8 cellular contexts compared by ENCODE assay signal in the genomic region with DNA sequence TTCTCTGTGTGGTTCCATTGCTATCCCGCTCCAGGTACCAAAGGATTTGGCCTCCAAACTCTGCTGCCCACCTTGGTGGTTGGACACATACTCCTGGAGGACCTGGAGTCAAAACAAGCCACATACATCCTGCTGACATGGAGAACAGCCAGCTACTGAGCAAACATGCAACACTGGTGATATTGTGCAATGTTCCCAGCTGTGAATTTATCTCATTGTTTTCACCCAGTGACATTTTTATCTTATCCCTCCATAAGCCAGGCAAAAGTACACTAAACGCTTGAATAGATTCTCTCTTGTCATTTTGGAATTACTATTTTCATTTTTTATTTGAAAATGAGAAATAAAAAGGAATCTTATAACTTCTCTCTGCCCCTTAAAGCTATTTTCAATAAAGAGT. TPM values are rescaled to one million over a fixed set of nuclear protein-coding genes. Genes with fewer than 3 reads are reported as not detected.
DNase-seq lines count a peak whose midpoint lies in the region; ATAC-seq and TF ChIP-seq lines count a peak whose summit lies in the region.

No MANE protein-coding gene starts in this region.

- DNase-seq in HCEC 1CT: peak; percentile 85
- peak; percentile 38 to 71 for DNase-seq in SJCRH30
- peak; percentile 70 for DNase-seq in foreskin melanocyte
- DNase-seq in CD8-positive, alpha-beta memory T cell: no peak
- DNase-seq in activated naive CD4-positive, alpha-beta T cell treated with anti-CD3 and anti-CD28 coated beads, Interleukin-2, amount 50 U/mL, for 16 hours: no peak

- H3K36me3 Mint-ChIP-seq in CD8-positive, alpha-beta memory T cell: no peaks in the 10 kb centered on the region

- H3K4me3 ChIP-seq in SJCRH30 (no peak overlapping the region), skeletal muscle tissue (ENCODE audit: low read length in 3 of 3) (no peak overlapping the region)
- no peak overlapping the region for H3K4me3 ChIP-seq in CD8-positive, alpha-beta memory T cell (ENCODE audit: low read length)

- H3K27me3 ChIP-seq in SJCRH30 (no peaks in the 10 kb centered on the region), skeletal muscle tissue (ENCODE audit: control insufficient read depth in 3 of 3, insufficient read depth in 3 of 3, low read length in 3 of 3) (no peaks in the 10 kb centered on the region)
- no peaks in the 10 kb centered on the region for H3K27me3 ChIP-seq in CD8-positive, alpha-beta memory T cell (ENCODE audit: insufficient read depth, low read length, poor library complexity, severe bottlenecking)

- no peak overlapping the region for H3K27ac Mint-ChIP-seq in CD8-positive, alpha-beta memory T cell

- H3K9me3 Mint-ChIP-seq in CD8-positive, alpha-beta memory T cell: no peaks in the 10 kb centered on the region

- H3K27me3 Mint-ChIP-seq in CD8-positive, alpha-beta memory T cell: peaks cover 0 to 3% of the 10 kb centered on the region in 2 donors

- H3K4me1 ChIP-seq in SJCRH30 (peaks cover 31% of the 10 kb centered on the region), skeletal muscle tissue (ENCODE audit: control insufficient read depth in 3 of 3, insufficient read depth in 3 of 3, low read length in 3 of 3) (peaks cover 8 to 13% (median 10%) of the 10 kb centered on the region in 3 donors)
- peaks cover 6% of the 10 kb centered on the region for H3K4me1 ChIP-seq in CD8-positive, alpha-beta memory T cell (ENCODE audit: insufficient read depth, low read length)

- H3K27ac ChIP-seq in SJCRH30 (no peak overlapping the region), skeletal muscle tissue (ENCODE audit: low read depth, low read length) (peak overlapping the region; percentile 73)
- no peak overlapping the region for H3K27ac ChIP-seq in CD8-positive, alpha-beta memory T cell (ENCODE audit: low read depth, low read length)

- no peak for ATAC-seq in GM19324 (IDR thresholded peaks at IDR 0.05; ENCODE audit: low FRiP score, unreplicated experiment)
- no peak for ATAC-seq in GM18505 (IDR thresholded peaks at IDR 0.05; ENCODE audit: unreplicated experiment)

- no peak overlapping the region for H3K9ac ChIP-seq in skeletal muscle tissue (ENCODE audit: low read depth in 1 of 3, low read length in 3 of 3)

- H3K4me3 Mint-ChIP-seq in CD8-positive, alpha-beta memory T cell: no peak overlapping the region

- peaks cover 0 to 3% (median 2%) of the 10 kb centered on the region in 3 donors for H3K4me1 Mint-ChIP-seq in CD8-positive, alpha-beta memory T cell

- TF ChIP-seq POLR2A in GM18505 (IDR thresholded peaks at IDR 0.05; ENCODE audit: borderline replicate concordance, extremely low read depth, insufficient read depth, insufficient read length): no peak

- H3K36me3 ChIP-seq in SJCRH30 (no peaks in the 10 kb centered on the region), skeletal muscle tissue (ENCODE audit: control insufficient read depth in 3 of 3, insufficient read depth in 3 of 3, low read length in 3 of 3) (no peaks in the 10 kb centered on the region)
- no peaks in the 10 kb centered on the region for H3K36me3 ChIP-seq in CD8-positive, alpha-beta memory T cell (ENCODE audit: insufficient read depth, low read length)

- H3K9me3 ChIP-seq in SJCRH30 (replicated peaks): no peaks in the 10 kb centered on the region
- no peaks in the 10 kb centered on the region for H3K9me3 ChIP-seq in skeletal muscle tissue (ENCODE audit: control insufficient read depth in 3 of 3, low read length in 3 of 3)
- no peaks in the 10 kb centered on the region for H3K9me3 ChIP-seq in CD8-positive, alpha-beta memory T cell (ENCODE audit: low read length)

- POLR2A ChIA-PET in CD8-positive, alpha-beta memory T cell (lab: Charles Lee): no interaction called here

- CTCF ChIA-PET in CD8-positive, alpha-beta memory T cell (lab: Charles Lee): no interaction called here

RNA-seq across cellular contexts. Expression of gene CTSL, which starts 11.1 kb away (rescaled TPM):
- 31.1 and 32.2 TPM in 2 replicates for total RNA-seq in SJCRH30 (2014; rRNA removed; shearing (Covaris generic))
- total RNA-seq in skeletal muscle tissue: 45.9 TPM
- 10 to 100 TPM in 1 of 2 experiments, 1 to 10 TPM in 1; 8.8 to 10.7 TPM for total RNA-seq in CD8-positive, alpha-beta memory T cell
- polyA plus RNA-seq in CD8-positive, alpha-beta memory T cell: 0.82 TPM

Comparison
In these comparisons a context has a peak if more than half of its experiments do, and no peak if none do; other contexts are left out.
1. DNase-seq: peak in HCEC 1CT (single experiment), SJCRH30 (2 of 2) and foreskin melanocyte (single experiment); none in CD8-positive, alpha-beta memory T cell (0 of 5) and activated naive CD4-positive, alpha-beta T cell treated with anti-CD3 and anti-CD28 coated beads, Interleukin-2, amount 50 U/mL, for 16 hours (single experiment).